25 cellular contexts compared by ENCODE assay signal in genomic region chr2:142769761-142770160, GRCh38.
DNase-seq lines count a peak whose midpoint lies in the region; ATAC-seq, FAIRE-seq and TF ChIP-seq lines count a peak whose summit lies in the region.
"Had no signal": no experiment of that assay in that cellular context is flagged by ENCODE, and none has a peak within 500 bp of the region (broad histone marks: within the 10 kb centered on the region; RNA-seq: fewer than 3 reads in every experiment).

No MANE protein-coding gene starts in this region.

- H4K20me1 ChIP-seq in IMR-90 (ENCODE audit: insufficient read depth, low read length), result no peaks in the 10 kb centered on the region
- H4K20me1 ChIP-seq in endothelial cell of umbilical vein (replicated peaks; ENCODE audit: control insufficient read depth, extremely low read depth, insufficient read depth, low read length), result no peaks in the 10 kb centered on the region
- H4K20me1 ChIP-seq: BLaER1 had no signal

- dilution Hi-C loops in IMR-90 (cut with HindIII; ENCODE audit: low sequenced_read_pairs, unreplicated experiment), result no loop called here
- dilution Hi-C loops in endothelial cell of umbilical vein (cut with MboI; ENCODE audit: extremely low pct_ligation_motif_present, low sequenced_read_pairs), result no loop called here

- H3K9ac ChIP-seq in IMR-90 (ENCODE audit: low read depth, low read length) (no peak overlapping the region), endothelial cell of umbilical vein (replicated peaks; ENCODE audit: extremely low read depth, insufficient read depth, low read length) (no peak overlapping the region)
- H3K9ac ChIP-seq: BLaER1 had no signal

- intact Hi-C loops in IMR-90 (cut with micrococcal nuclease), result no loop called here
- intact Hi-C loops in endothelial cell of umbilical vein (cut with micrococcal nuclease), result no loop called here

- no peak overlapping the region for H2BK20ac ChIP-seq in IMR-90 (ENCODE audit: low read depth, low read length)

- H3K9me1 ChIP-seq in IMR-90 (ENCODE audit: insufficient read depth, low read length) (no peaks in the 10 kb centered on the region), endothelial cell of umbilical vein (replicated peaks; ENCODE audit: control insufficient read depth, extremely low read depth, insufficient read depth, low read length) (no peaks in the 10 kb centered on the region)

- TF ChIP-seq CTCF in IMR-90 (conservative IDR thresholded peaks at IDR 0.05; ENCODE audit: low read depth, low read length) (no peak), endothelial cell of umbilical vein (IDR thresholded peaks at IDR 0.05; ENCODE audit: extremely low read depth in 1 of 2, insufficient read depth in 1 of 2, low read depth in 1 of 2, low read length in 2 of 2) (no peak), type B pancreatic cell (conservative IDR thresholded peaks at IDR 0.05) (no peak)

- in situ Hi-C loops in IMR-90 (cut with MboI; ENCODE audit: low sequenced_read_pairs), result no loop called here

- no peak for ATAC-seq in IMR-90 (ENCODE audit: low read depth)
- ATAC-seq: GM23338, HepG2, K562 had no signal

- H3K27ac Mint-ChIP-seq in type B pancreatic cell, result no peak overlapping the region
- H3K27ac Mint-ChIP-seq: CD4-positive, CD25-positive, alpha-beta regulatory T cell; GM23338; H9 had no signal

- H3K4me1 ChIP-seq in ACC112 (ENCODE audit: control insufficient read depth, insufficient read depth, low read length, unreplicated experiment) (peaks cover 11% of the 10 kb centered on the region), IMR-90 (ENCODE audit: control insufficient read depth, insufficient read depth, low read length) (no peaks in the 10 kb centered on the region), endothelial cell of umbilical vein (ENCODE audit: control insufficient read depth, extremely low read depth, insufficient read depth, low read length) (no peaks in the 10 kb centered on the region)
- H3K4me1 ChIP-seq: BLaER1 had no signal

- no peak overlapping the region for H2AFZ ChIP-seq in ACC112 (ENCODE audit: low read length, unreplicated experiment)
- H2AFZ ChIP-seq in IMR-90 (replicated peaks; ENCODE audit: low read length, poor library complexity), result no peak overlapping the region
- no peak overlapping the region for H2AFZ ChIP-seq in endothelial cell of umbilical vein (ENCODE audit: low read depth, low read length)
- H2AFZ ChIP-seq: GM23338 had no signal

- CTCF ChIA-PET in IMR-90 (lab: Yijun Ruan, JAX) (no interaction called here), endothelial cell of umbilical vein (lab: Charles Lee) (no interaction called here)

- no peak overlapping the region for H4K8ac ChIP-seq in IMR-90 (ENCODE audit: low read depth in 2 of 2, low read length in 2 of 2)

- no peaks in the 10 kb centered on the region for H3K27me3 Mint-ChIP-seq in type B pancreatic cell
- H3K27me3 Mint-ChIP-seq: CD4-positive, CD25-positive, alpha-beta regulatory T cell had no signal

- peaks cover 6% of the 10 kb centered on the region for H3K9me3 ChIP-seq in IMR-90 (ENCODE audit: control insufficient read depth, insufficient read depth, low read length)
- H3K9me3 ChIP-seq in endothelial cell of umbilical vein (replicated peaks; ENCODE audit: control insufficient read depth, insufficient read depth, low read length), result no peaks in the 10 kb centered on the region

- H3K27me3 ChIP-seq in ACC112 (ENCODE audit: insufficient read depth, low read length) (no peaks in the 10 kb centered on the region), IMR-90 (ENCODE audit: control insufficient read depth, insufficient read depth, low read length) (no peaks in the 10 kb centered on the region), endothelial cell of umbilical vein (ENCODE audit: control insufficient read depth in 2 of 2, insufficient read depth in 2 of 2, low read length in 2 of 2) (no peaks in the 10 kb centered on the region)
- H3K27me3 ChIP-seq: BLaER1 had no signal

- H3K4me1 Mint-ChIP-seq in type B pancreatic cell (ENCODE audit: unreplicated experiment), result no peaks in the 10 kb centered on the region
- H3K4me1 Mint-ChIP-seq: CD4-positive, CD25-positive, alpha-beta regulatory T cell; GM23338; H9 had no signal

- H3K9me3 Mint-ChIP-seq in type B pancreatic cell, result peaks cover 21% of the 10 kb centered on the region

- no peak overlapping the region for H2BK5ac ChIP-seq in IMR-90 (ENCODE audit: low read depth, low read length, poor library complexity, severe bottlenecking)

- BruUV-seq in IMR-90 (replicated peaks; lab: Mats Ljungman, UMichigan), result no TSS peak
- no TSS peak for BruUV-seq in endothelial cell of umbilical vein (replicated peaks; lab: Mats Ljungman, UMichigan)

- H2AK9ac ChIP-seq in IMR-90 (replicated peaks; ENCODE audit: low read depth, low read length, poor library complexity), result no peak overlapping the region

- no peak overlapping the region for H3K4me3 Mint-ChIP-seq in type B pancreatic cell
- H3K4me3 Mint-ChIP-seq: CD4-positive, CD25-positive, alpha-beta regulatory T cell; GM23338; H9 had no signal

- no peak overlapping the region for H2BK120ac ChIP-seq in IMR-90 (ENCODE audit: low read depth, low read length)

- H3K4me2 ChIP-seq in IMR-90 (ENCODE audit: low read depth, low read length), result no peak overlapping the region
- H3K4me2 ChIP-seq in endothelial cell of umbilical vein (ENCODE audit: insufficient read depth, low read length), result no peak overlapping the region
- H3K4me2 ChIP-seq: BLaER1, GM23338 had no signal

- H2BK15ac ChIP-seq in IMR-90 (ENCODE audit: low read depth, low read length), result no peak overlapping the region

- FAIRE-seq in endothelial cell of umbilical vein (lab: Jason Lieb, UNC), result no peak
- FAIRE-seq: HepG2, K562, RCC 7860 had no signal

- no peak overlapping the region for H3K18ac ChIP-seq in IMR-90 (ENCODE audit: low read depth, low read length)

- POLR2A ChIA-PET in IMR-90 (lab: Charles Lee; ENCODE audit: unreplicated experiment) (no interaction called here), endothelial cell of umbilical vein (lab: Charles Lee) (no interaction called here)

- WGBS in IMR-90 (ENCODE audit: extremely low coverage in 2 of 2, insufficient read length in 1 of 2), 2 experiments, result no CpG with 5 or more reads among the region's 1 CpG

- H3K14ac ChIP-seq in IMR-90 (replicated peaks; ENCODE audit: low read depth, low read length), result no peak overlapping the region

- H3K56ac ChIP-seq in IMR-90 (ENCODE audit: extremely low read depth, insufficient read depth, low read length), result no peak overlapping the region

- TF ChIP-seq POLR2A in IMR-90 (IDR thresholded peaks at IDR 0.05; ENCODE audit: low read depth, low read length) (no peak), endothelial cell of umbilical vein (IDR thresholded peaks at IDR 0.05; ENCODE audit: low read depth, low read length) (no peak)

- DNase-seq in IMR-90, result peak; percentile 7
- peak; percentile 3 for DNase-seq in endothelial cell of umbilical vein (ENCODE audit: low read depth, low spot score)
- DNase-seq in kidney glomerular epithelial cell (lab: John Stamatoyannopoulos, UW), result peak; percentile 0
- DNase-seq in cerebellar nuclear complex (lab: John Stamatoyannopoulos, UW), result no peak
- no peak for DNase-seq in type B pancreatic cell (ENCODE audit: extremely low spot score, unreplicated experiment)
- no peak for DNase-seq in 8988T
- DNase-seq: CD4-positive, CD25-positive, alpha-beta regulatory T cell; DMS153; DND-41; H9; Kasumi-1; MV-4-11; NCI-H1105 treated with DMSO at 0.1 percent for 48 hours; NCI-H146; NCI-H1930; NCI-H2107; NCI-H524; NCI-H748 treated with DMSO at 0.1 percent for 48 hours; SIG-M5 had no signal

- H3K79me2 ChIP-seq in ACC112 (ENCODE audit: control insufficient read depth, insufficient read depth, low read length, unreplicated experiment) (no peaks in the 10 kb centered on the region), endothelial cell of umbilical vein (ENCODE audit: control insufficient read depth, insufficient read depth, low read length) (no peaks in the 10 kb centered on the region)

- no peak for TF ChIP-seq RAD21 in IMR-90 (IDR thresholded peaks at IDR 0.05; ENCODE audit: low read length)

- no peak overlapping the region for H3K23ac ChIP-seq in IMR-90 (ENCODE audit: low read depth, low read length)

- H4K5ac ChIP-seq in IMR-90 (ENCODE audit: low read depth, low read length), result no peak overlapping the region

- no peaks in the 10 kb centered on the region for H3K79me1 ChIP-seq in IMR-90 (ENCODE audit: low read depth in 1 of 2, low read length in 2 of 2)

- H3K4ac ChIP-seq in IMR-90 (ENCODE audit: low read depth, low read length), result no peak overlapping the region

- no peak overlapping the region for H4K91ac ChIP-seq in IMR-90 (ENCODE audit: insufficient read depth, low read depth, low read length)

- no peaks in the 10 kb centered on the region for H3K36me3 ChIP-seq in ACC112 (ENCODE audit: insufficient read depth, low read length)
- H3K36me3 ChIP-seq in IMR-90 (ENCODE audit: control insufficient read depth, insufficient read depth, low read length), result no peaks in the 10 kb centered on the region
- H3K36me3 ChIP-seq in endothelial cell of umbilical vein (ENCODE audit: control insufficient read depth in 2 of 2, extremely low read depth in 1 of 2, insufficient read depth in 2 of 2, low read length in 2 of 2), result no peaks in the 10 kb centered on the region
- H3K36me3 ChIP-seq: BLaER1 had no signal

- H3K27ac ChIP-seq in ACC112 (ENCODE audit: low read depth, low read length) (peak overlapping the region; percentile 63), IMR-90 (ENCODE audit: insufficient read depth, low read length) (no peak overlapping the region), endothelial cell of umbilical vein (ENCODE audit: insufficient read depth, low read depth, low read length) (no peak overlapping the region)
- H3K27ac ChIP-seq: BLaER1 had no signal

- H2AK5ac ChIP-seq in IMR-90 (ENCODE audit: low read depth, low read length), result no peak overlapping the region; the same call in 1 of the 2 replicates

- no peaks in the 10 kb centered on the region for H3K36me3 Mint-ChIP-seq in type B pancreatic cell
- H3K36me3 Mint-ChIP-seq: CD4-positive, CD25-positive, alpha-beta regulatory T cell had no signal

- H3K4me3 ChIP-seq in ACC112 (ENCODE audit: low read depth, low read length), result no peak overlapping the region
- no peak overlapping the region for H3K4me3 ChIP-seq in IMR-90 (ENCODE audit: insufficient read depth, low read depth, low read length)
- no peak overlapping the region for H3K4me3 ChIP-seq in endothelial cell of umbilical vein (replicated peaks in 1 of 3; ENCODE audit: insufficient read depth in 1 of 3, low read depth in 1 of 3, low read length in 3 of 3)
- H3K4me3 ChIP-seq: BLaER1, GM23338, K562 had no signal

TF ChIP-seq in IMR-90, 13 proteins besides CTCF, POLR2A, EP300 and RAD21 (continues in another document):
- TF ChIP-seq MAZ (IDR thresholded peaks at IDR 0.05; ENCODE audit: borderline replicate concordance, low read depth, low read length) (no peak), CHD1 (IDR thresholded peaks at IDR 0.05; ENCODE audit: low read depth, low read length) (no peak)

TF ChIP-seq in endothelial cell of umbilical vein, 7 proteins besides CTCF, POLR2A, EP300 and RAD21 (continues in another document):
- no peak for TF ChIP-seq FOS (IDR thresholded peaks at IDR 0.05; ENCODE audit: borderline replicate concordance, insufficient read depth, low read length)
- TF ChIP-seq MAX (IDR thresholded peaks at IDR 0.05; ENCODE audit: insufficient read depth, insufficient read length), result no peak

Comparison
In these comparisons a context has a peak if more than half of its experiments do, and no peak if none do; other contexts are left out.
1. DNase-seq: peak in IMR-90 (single experiment), endothelial cell of umbilical vein (single experiment) and kidney glomerular epithelial cell (single experiment); none in cerebellar nuclear complex (0 of 2), type B pancreatic cell (single experiment) and 8988T (single experiment).